In the genomic region with DNA sequence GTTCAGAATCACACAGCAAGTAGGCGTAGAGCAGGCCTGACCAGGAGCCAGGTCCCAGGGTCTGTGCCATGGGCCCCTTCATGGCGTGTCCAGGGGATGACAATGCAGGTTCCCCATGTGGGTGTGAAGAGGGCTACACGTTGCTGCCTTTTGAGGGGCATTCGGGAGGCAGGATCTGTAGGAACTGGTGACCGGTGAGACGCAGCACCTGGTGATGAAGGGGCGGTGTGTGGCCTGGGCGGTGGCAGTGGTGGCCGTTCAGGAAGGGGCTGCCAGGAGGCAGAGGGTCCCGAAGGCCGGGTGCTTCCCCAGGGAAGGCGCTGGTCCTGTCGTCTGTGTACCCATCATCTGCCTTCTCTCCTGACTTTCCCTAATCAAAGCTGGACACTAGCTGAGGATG, we compare ENCODE assay signal across 16 cellular contexts. TPM values are rescaled to one million over a fixed set of nuclear protein-coding genes. Genes with fewer than 3 reads are reported as not detected.
"Had no signal": no experiment of that assay in that cellular context is flagged by ENCODE, and none has a peak within 500 bp of the region (broad histone marks: within the 10 kb centered on the region; RNA-seq: fewer than 3 reads in every experiment).

No MANE protein-coding gene starts in this region.

- H3K9me3 ChIP-seq: lower lobe of right lung, transverse colon had no signal

- H3K27ac ChIP-seq: lower lobe of right lung had no signal

- H3K4me1 ChIP-seq: lower lobe of right lung, transverse colon had no signal

- DNase-seq: activated CD4-positive, alpha-beta T cell treated with anti-CD3 and anti-CD28 coated beads, Interleukin-2, amount 50 U/mL, for 4 hours; activated CD4-positive, CD25-positive, alpha-beta regulatory T cell; activated effector memory CD4-positive, alpha-beta T cell treated with Interleukin-2 at 50 U/mL for 16 hours; activated T-cell treated with anti-CD3 and anti-CD28 coated beads, Interleukin-2, amount 50 U/mL, for 24 hours; kidney glomerular epithelial cell; lower lobe of right lung; midbrain; SHP77 treated with DMSO at 0.1 percent for 48 hours had no signal

- ATAC-seq: activated naive CD4-positive, alpha-beta T cell treated with anti-CD3 and anti-CD28 coated beads, Interleukin-2, amount 50 U/mL, for 72 hours; naive thymus-derived CD8-positive, alpha-beta T cell had no signal

- H3K4me3 ChIP-seq: dorsolateral prefrontal cortex, lower lobe of right lung, skin epidermis, transverse colon had no signal

- H3K36me3 ChIP-seq: transverse colon had no signal

- H3K27me3 ChIP-seq: dorsolateral prefrontal cortex, transverse colon had no signal

RNA-seq across cellular contexts. Expression of gene ZNF750, which starts 34.6 kb away (rescaled TPM):
- total RNA-seq: activated naive CD4-positive, alpha-beta T cell treated with anti-CD3 and anti-CD28 coated beads, Interleukin-2, amount 50 U/mL, for 72 hours; chondrocyte; frontal cortex; naive thymus-derived CD8-positive, alpha-beta T cell; T-helper 2 cell treated with Interferon-gamma antibody and Interleukin-4, amounts not matched to agents 100 ng/mL and 5 ng/mL, for 36 hours; transverse colon had no signal
- polyA plus RNA-seq: naive thymus-derived CD8-positive, alpha-beta T cell had no signal
